ENCODE assay signal across 8 cellular contexts in the genomic region with DNA sequence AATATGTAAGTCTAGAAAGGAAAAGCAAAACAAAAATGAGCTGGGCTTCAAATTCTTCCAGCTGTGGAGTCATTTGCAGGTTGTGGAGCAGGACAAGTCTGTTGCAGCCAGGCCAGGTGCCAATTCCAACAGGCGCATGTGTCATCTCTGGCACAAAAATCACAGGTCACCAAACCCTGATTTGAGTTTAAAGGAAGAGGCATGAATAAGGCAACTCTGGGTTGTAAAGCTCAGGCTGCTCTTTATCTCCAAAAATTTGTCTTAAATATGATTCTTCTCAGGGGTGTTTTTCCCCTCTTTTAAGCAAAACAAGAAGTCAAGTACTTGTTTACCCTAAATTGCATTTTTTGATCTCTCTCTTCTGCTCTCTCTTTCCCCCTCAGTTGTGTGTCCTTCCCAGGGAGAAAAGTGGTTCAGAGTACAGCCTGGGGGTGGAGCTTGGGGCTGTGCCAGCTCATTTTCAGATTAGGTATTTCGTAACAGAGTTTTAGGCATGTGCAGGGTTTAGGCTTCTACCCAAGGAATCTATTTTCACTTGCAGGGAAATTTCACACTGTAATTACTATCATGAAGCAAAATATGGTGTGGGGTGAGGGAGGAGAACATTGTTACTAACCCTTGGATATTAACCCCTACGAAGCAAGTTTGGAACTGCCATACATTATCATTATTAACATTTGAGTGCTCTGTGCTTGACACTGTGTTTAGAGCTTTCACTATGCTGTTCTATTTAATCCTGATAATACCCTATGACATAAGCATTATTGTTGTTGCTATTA. TPM values are rescaled to one million over a fixed set of nuclear protein-coding genes. Genes with fewer than 3 reads are reported as not detected.
DNase-seq lines count a peak whose midpoint lies in the region; ATAC-seq and TF ChIP-seq lines count a peak whose summit lies in the region.

No MANE protein-coding gene starts in this region.

- H3K36me3 ChIP-seq in Loucy (ENCODE audit: insufficient read depth, low read length): no peaks in the 10 kb centered on the region

- peak; percentile 21 for DNase-seq in DMS114 treated with DMSO at 0.1 percent for 48 hours (lab: John Stamatoyannopoulos, UW; ENCODE audit: unreplicated experiment)
- DNase-seq in activated naive CD8-positive, alpha-beta T cell treated with anti-CD3 and anti-CD28 coated beads, Interleukin-2, amount 50 U/mL, for 24 hours: peak; percentile 74
- DNase-seq in hepatic stellate cell (ENCODE audit: low spot score): peak; percentile 50
- peak; percentile 60 for DNase-seq in stimulated activated CD4-positive, alpha-beta T cell treated with anti-CD3 and anti-CD28 coated beads, Interleukin-12 subunit alpha, Interleukin-12 subunit beta, amount 100 ng/mL, for 4 hours
- DNase-seq in glutamatergic neuron: no peak

- no peaks in the 10 kb centered on the region for H3K9me2 ChIP-seq in Loucy (replicated peaks; ENCODE audit: low read depth, low read length)

- ATAC-seq in activated naive CD8-positive, alpha-beta T cell treated with anti-CD3 and anti-CD28 coated beads, Interleukin-2, amount 50 U/mL, for 24 hours: peak; percentile 56
- no peak for ATAC-seq in GM19023 (IDR thresholded peaks at IDR 0.05; ENCODE audit: unreplicated experiment)

- H3K36me3 Mint-ChIP-seq in activated naive CD8-positive, alpha-beta T cell treated with anti-CD3 and anti-CD28 coated beads, Interleukin-2, amount 50 U/mL, for 24 hours (ENCODE audit: low read depth): peaks cover 7% of the 10 kb centered on the region
- no peaks in the 10 kb centered on the region for H3K36me3 Mint-ChIP-seq in glutamatergic neuron (ENCODE audit: unreplicated experiment)

- H3K9me3 Mint-ChIP-seq in activated naive CD8-positive, alpha-beta T cell treated with anti-CD3 and anti-CD28 coated beads, Interleukin-2, amount 50 U/mL, for 24 hours: peaks cover 3% of the 10 kb centered on the region
- no peaks in the 10 kb centered on the region for H3K9me3 Mint-ChIP-seq in glutamatergic neuron (ENCODE audit: unreplicated experiment)

- no peaks in the 10 kb centered on the region for H3K9me3 ChIP-seq in Loucy (ENCODE audit: insufficient read depth, low read depth, low read length)

- no peaks in the 10 kb centered on the region for H3K27me3 ChIP-seq in Loucy (ENCODE audit: insufficient read depth, low read length, poor library complexity, severe bottlenecking)

- H3F3A ChIP-seq in Loucy (ENCODE audit: low read depth): no peaks in the 10 kb centered on the region

- H3K27ac Mint-ChIP-seq in activated naive CD8-positive, alpha-beta T cell treated with anti-CD3 and anti-CD28 coated beads, Interleukin-2, amount 50 U/mL, for 24 hours: peak overlapping the region; percentile 89
- no peak overlapping the region for H3K27ac Mint-ChIP-seq in glutamatergic neuron (ENCODE audit: unreplicated experiment)

- TF ChIP-seq POLR2A in Raji (IDR thresholded peaks at IDR 0.05; ENCODE audit: insufficient read depth, low read depth, low read length): peak; percentile 14; the same call in 1 of the 2 replicates

- TF ChIP-seq CTCF in Loucy (conservative IDR thresholded peaks at IDR 0.05; ENCODE audit: low read length) (no peak), glutamatergic neuron (IDR thresholded peaks at IDR 0.05; ENCODE audit: partially characterized antibody, unreplicated experiment) (no peak)

- H3K9ac ChIP-seq in Loucy (ENCODE audit: low read depth, low read length, poor library complexity, severe bottlenecking): no peak overlapping the region

- no peaks in the 10 kb centered on the region for H3K27me3 Mint-ChIP-seq in activated naive CD8-positive, alpha-beta T cell treated with anti-CD3 and anti-CD28 coated beads, Interleukin-2, amount 50 U/mL, for 24 hours
- peaks cover 1% of the 10 kb centered on the region for H3K27me3 Mint-ChIP-seq in glutamatergic neuron (ENCODE audit: unreplicated experiment)

- H3K4me2 ChIP-seq in Loucy (ENCODE audit: low read depth, low read length, poor library complexity, severe bottlenecking): peak overlapping the region; percentile 6

- H4K20me1 ChIP-seq in Loucy (ENCODE audit: insufficient read depth, low read length, poor library complexity, severe bottlenecking): no peaks in the 10 kb centered on the region

- no peak overlapping the region for H2AFZ ChIP-seq in Loucy (ENCODE audit: low read length)

- no peak overlapping the region for H3K4me3 ChIP-seq in Loucy (ENCODE audit: low read length, poor library complexity, severe bottlenecking)

- peaks cover 80% of the 10 kb centered on the region for H3K4me1 Mint-ChIP-seq in activated naive CD8-positive, alpha-beta T cell treated with anti-CD3 and anti-CD28 coated beads, Interleukin-2, amount 50 U/mL, for 24 hours
- H3K4me1 Mint-ChIP-seq in glutamatergic neuron (ENCODE audit: low read depth, unreplicated experiment): peaks cover 3% of the 10 kb centered on the region

- H3K79me2 ChIP-seq in Loucy (ENCODE audit: insufficient read depth, low read length): no peaks in the 10 kb centered on the region

- H3K4me1 ChIP-seq in Loucy (ENCODE audit: insufficient read depth, low read length, poor library complexity, severe bottlenecking): no peaks in the 10 kb centered on the region

- H3K4me3 Mint-ChIP-seq in activated naive CD8-positive, alpha-beta T cell treated with anti-CD3 and anti-CD28 coated beads, Interleukin-2, amount 50 U/mL, for 24 hours: peak overlapping the region; percentile 69
- H3K4me3 Mint-ChIP-seq in glutamatergic neuron (ENCODE audit: unreplicated experiment): no peak overlapping the region

RNA-seq across cellular contexts. Expression of a gene that starts 8.3 kb away (rescaled TPM):
- total RNA-seq in glutamatergic neuron (ENCODE audit: unreplicated experiment): 24.6 TPM
